Comparison of ENCODE assay signal across 10 cellular contexts in genomic region chr14:76181546-76181945, GRCh38. TPM values are rescaled to one million over a fixed set of nuclear protein-coding genes. Genes with fewer than 3 reads are reported as not detected.
DNase-seq lines count a peak whose midpoint lies in the region; ATAC-seq, FAIRE-seq and TF ChIP-seq lines count a peak whose summit lies in the region.
"Had no signal": no experiment of that assay in that cellular context is flagged by ENCODE, and none has a peak within 500 bp of the region (broad histone marks: within the 10 kb centered on the region; RNA-seq: fewer than 3 reads in every experiment).

No MANE protein-coding gene starts in this region.

- no peak overlapping the region for H3K23ac ChIP-seq in H1 (ENCODE audit: insufficient read length)

- H3K27me3 ChIP-seq in heart right ventricle, result no peaks in the 10 kb centered on the region
- H3K27me3 ChIP-seq in H1 (replicated peaks in 1 of 4; ENCODE audit: control insufficient read depth in 3 of 4, extremely low read depth in 1 of 4, insufficient read depth in 3 of 4, low read length in 3 of 4), result no peaks in the 10 kb centered on the region
- H3K27me3 ChIP-seq: thyroid gland had no signal

- no peak overlapping the region for H2BK20ac ChIP-seq in H1 (ENCODE audit: low read length)

- no peak overlapping the region for H4K5ac ChIP-seq in H1 (ENCODE audit: insufficient read length, low read depth, low read length)

- WGBS in heart right ventricle, 2 donors, result 62 to 63% methylated on average over 1 of the region's 1 CpG
- 100% methylated on average over 1 of the region's 1 CpG; no CpG with 5 or more reads in 1 of the 2 experiments for WGBS in H1 (ENCODE audit: extremely low coverage in 1 of 2, insufficient coverage in 1 of 2, insufficient read length in 1 of 2, insufficient replicate concordance in 2 of 2, low coverage in 1 of 2, low lambda C conversion rate in 2 of 2, missing lambda C conversion rate in 1 of 2), 2 experiments

- H3K4me2 ChIP-seq in H1 (ENCODE audit: insufficient read depth in 1 of 2, low read depth in 2 of 2, low read length in 2 of 2), result no peak overlapping the region

- H2BK15ac ChIP-seq in H1 (ENCODE audit: low read length), result no peak overlapping the region

- no peak overlapping the region for H3K4me3 Mint-ChIP-seq in type B pancreatic cell
- H3K4me3 Mint-ChIP-seq in activated CD4-positive, alpha-beta T cell treated with anti-CD3 and anti-CD28 coated beads, Interleukin-2, amount 10 ng/mL, durations not matched to agents 24 days and 14 days, result no peak overlapping the region

- intact Hi-C loops in heart right ventricle (cut with DNase I) (loop anchor here in 1 of 10 donors (5.0 kb wide), 1 partner anchor 129 kb away; no protein-coding TSS in a partner anchor), left ventricle myocardium superior (cut with micrococcal nuclease) (no loop called here)
- intact Hi-C loops in activated CD4-positive, alpha-beta T cell treated with anti-CD3 and anti-CD28 coated beads, Interleukin-2, amount 10 ng/mL, durations not matched to agents 24 days and 14 days (cut with micrococcal nuclease), result no loop called here

- H3K9me3 ChIP-seq in heart right ventricle (no peaks in the 10 kb centered on the region), H1 (ENCODE audit: insufficient read depth in 2 of 2, low read depth in 1 of 2, low read length in 1 of 2) (no peaks in the 10 kb centered on the region)
- H3K9me3 ChIP-seq: thyroid gland had no signal

- H3K9me3 Mint-ChIP-seq in type B pancreatic cell, result no peaks in the 10 kb centered on the region
- H3K9me3 Mint-ChIP-seq in activated CD4-positive, alpha-beta T cell treated with anti-CD3 and anti-CD28 coated beads, Interleukin-2, amount 10 ng/mL, durations not matched to agents 24 days and 14 days, result no peaks in the 10 kb centered on the region

- TF ChIP-seq CTCF in heart right ventricle (IDR thresholded peaks at IDR 0.05) (peak in 7 of 9 donors; percentile 11 to 46 (median 27)), H1 (IDR thresholded peaks at IDR 0.05; ENCODE audit: control extremely low read depth in 1 of 3, insufficient read depth in 1 of 3, low read depth in 1 of 3, low read length in 3 of 3) (peak in 2 of 3 experiments; percentile 4 to 11; a peak in 2 of 4 replicates), type B pancreatic cell (conservative IDR thresholded peaks at IDR 0.05) (peak; percentile 36)

- H3K4me1 Mint-ChIP-seq in type B pancreatic cell (ENCODE audit: unreplicated experiment), result no peaks in the 10 kb centered on the region
- H3K4me1 Mint-ChIP-seq in activated CD4-positive, alpha-beta T cell treated with anti-CD3 and anti-CD28 coated beads, Interleukin-2, amount 10 ng/mL, durations not matched to agents 24 days and 14 days, result peaks cover 3% of the 10 kb centered on the region

- no peak overlapping the region for H2AK5ac ChIP-seq in H1 (ENCODE audit: low read depth, low read length)

- H3K9ac ChIP-seq in H1 (replicated peaks in 1 of 4; ENCODE audit: extremely low read depth in 1 of 4, low read depth in 3 of 4, low read length in 3 of 4), result no peak overlapping the region

- no peak; a peak in 2 of 4 replicates for TF ChIP-seq RAD21 in H1 (IDR thresholded peaks at IDR 0.05 in 1 of 2, conservative IDR thresholded peaks at IDR 0.05 in 1 of 2; ENCODE audit: low read depth in 2 of 2, low read length in 2 of 2)

- no peak overlapping the region for H3K18ac ChIP-seq in H1 (ENCODE audit: extremely low read depth, low read length)

- no peaks in the 10 kb centered on the region for H3K27me3 Mint-ChIP-seq in type B pancreatic cell
- H3K27me3 Mint-ChIP-seq in activated CD4-positive, alpha-beta T cell treated with anti-CD3 and anti-CD28 coated beads, Interleukin-2, amount 10 ng/mL, durations not matched to agents 24 days and 14 days, result no peaks in the 10 kb centered on the region

- no peak overlapping the region for H4K8ac ChIP-seq in H1 (ENCODE audit: extremely low read depth, insufficient read depth, low read length)

- no peak for TF ChIP-seq POLR2A in H1 (IDR thresholded peaks at IDR 0.05; ENCODE audit: control extremely low read depth in 1 of 2, low read depth in 2 of 2, low read length in 2 of 2)

- H3K36me3 ChIP-seq in heart right ventricle (peaks cover 0 to 98% (median 28%) of the 10 kb centered on the region in 9 donors), H1 (ENCODE audit: control insufficient read depth in 2 of 4, insufficient read depth in 4 of 4, low read length in 3 of 4) (peaks cover 2 to 50% (median 30%) of the 10 kb centered on the region in 4 experiments; a peak in 7 of 8 replicates)

- H3K79me1 ChIP-seq in H1 (ENCODE audit: low read depth, low read length), result no peaks in the 10 kb centered on the region; the same call in 1 of the 2 replicates

- H4K20me1 ChIP-seq in H1 (replicated peaks in 1 of 2; ENCODE audit: control insufficient read depth in 1 of 2, insufficient read depth in 2 of 2, low read length in 2 of 2), result peaks cover 1 to 6% of the 10 kb centered on the region in 2 experiments

- H3K14ac ChIP-seq in H1 (ENCODE audit: insufficient read length), result no peak overlapping the region

- no peak overlapping the region for H3K56ac ChIP-seq in H1 (replicated peaks; ENCODE audit: insufficient read length, low read depth, low read length)

- no peaks in the 10 kb centered on the region for H3K23me2 ChIP-seq in H1 (ENCODE audit: low read depth, low read length)

- peaks cover 0 to 5% (median 0%) of the 10 kb centered on the region in 9 donors for H3K4me1 ChIP-seq in heart right ventricle
- no peaks in the 10 kb centered on the region for H3K4me1 ChIP-seq in H1 (replicated peaks in 1 of 4; ENCODE audit: control insufficient read depth in 3 of 4, insufficient read depth in 4 of 4, low read length in 3 of 4)
- H3K4me1 ChIP-seq: thyroid gland had no signal

- no peak overlapping the region for H2BK5ac ChIP-seq in H1 (ENCODE audit: low read depth, low read length)

- no peak overlapping the region for H2BK12ac ChIP-seq in H1 (ENCODE audit: low read depth, low read length)

- DNase-seq in heart right ventricle (no peak), left ventricle myocardium superior (no peak), NCI-H1694 (lab: John Stamatoyannopoulos, UW) (peak; percentile 59), H1 (ENCODE audit: low read depth in 1 of 2, low spot score in 2 of 2) (no peak), type B pancreatic cell (ENCODE audit: extremely low spot score, unreplicated experiment) (no peak)
- no peak for DNase-seq in activated CD4-positive, alpha-beta T cell treated with anti-CD3 and anti-CD28 coated beads, Interleukin-2, amount 10 ng/mL, durations not matched to agents 24 days and 14 days
- DNase-seq: C1 segment of cervical spinal cord, thyroid gland had no signal

- ATAC-seq in heart right ventricle (no peak), left ventricle myocardium superior (no peak), GM21390 (IDR thresholded peaks at IDR 0.05; ENCODE audit: unreplicated experiment) (no peak), HG02884 (IDR thresholded peaks at IDR 0.05; ENCODE audit: unreplicated experiment) (no peak)

- no peak overlapping the region for H2AFZ ChIP-seq in H1 (ENCODE audit: low read length)

- peaks cover 51% of the 10 kb centered on the region for H3K36me3 Mint-ChIP-seq in type B pancreatic cell
- H3K36me3 Mint-ChIP-seq in activated CD4-positive, alpha-beta T cell treated with anti-CD3 and anti-CD28 coated beads, Interleukin-2, amount 10 ng/mL, durations not matched to agents 24 days and 14 days (ENCODE audit: low read depth), result peaks cover 60% of the 10 kb centered on the region

- POLR2A ChIA-PET in H1 (lab: Charles Lee; ENCODE audit: partially characterized antibody), result no interaction called here

- H2BK120ac ChIP-seq in H1 (replicated peaks; ENCODE audit: low read depth, low read length), result no peak overlapping the region

- TF ChIP-seq EP300 in H1 (IDR thresholded peaks at IDR 0.05; ENCODE audit: borderline replicate concordance in 1 of 2, low read depth in 2 of 2, low read length in 2 of 2), result no peak

- H3K4me3 ChIP-seq in heart right ventricle (no peak overlapping the region), H1 (ENCODE audit: extremely low read depth in 1 of 4, insufficient read depth in 2 of 4, low read depth in 3 of 4, low read length in 4 of 4) (no peak overlapping the region)
- H3K4me3 ChIP-seq: thyroid gland had no signal

- no peak overlapping the region for H3K27ac ChIP-seq in heart right ventricle
- H3K27ac ChIP-seq in H1 (ENCODE audit: low read depth, low read length), result no peak overlapping the region
- H3K27ac ChIP-seq: thyroid gland had no signal

- H3K4ac ChIP-seq in H1 (replicated peaks; ENCODE audit: insufficient read length, low read depth, low read length), result no peak overlapping the region

- H3K27ac Mint-ChIP-seq in type B pancreatic cell, result no peak overlapping the region
- no peak overlapping the region for H3K27ac Mint-ChIP-seq in activated CD4-positive, alpha-beta T cell treated with anti-CD3 and anti-CD28 coated beads, Interleukin-2, amount 10 ng/mL, durations not matched to agents 24 days and 14 days

- FAIRE-seq in H1 (lab: Jason Lieb, UNC), result no peak

- peaks cover 0 to 2% of the 10 kb centered on the region in 2 experiments; a peak in 1 of 4 replicates for H3K79me2 ChIP-seq in H1 (ENCODE audit: control insufficient read depth in 1 of 2, insufficient read depth in 2 of 2, low read length in 2 of 2)

- CTCF ChIA-PET in H1 (lab: Charles Lee; ENCODE audit: partially characterized antibody), result interaction anchor here (0.6 to 2.9 kb wide), 27 partner anchors 10 to 206 kb away, joined by 3 to 14 read pairs (median 3); no protein-coding TSS in a partner anchor

- H4K91ac ChIP-seq in H1 (replicated peaks; ENCODE audit: insufficient read length, low read length), result no peak overlapping the region

TF ChIP-seq in H1, 55 proteins besides CTCF, POLR2A, EP300 and RAD21 (continues in another document):
- no peak for TF ChIP-seq CHD1 (IDR thresholded peaks at IDR 0.05; ENCODE audit: low read depth, low read length)
- no peak for TF ChIP-seq SUZ12 (IDR thresholded peaks at IDR 0.05; ENCODE audit: low read length)

RNA-seq across cellular contexts. Expression of gene GPATCH2L, which starts 29.8 kb away (rescaled TPM):
- total RNA-seq in heart right ventricle (10 to 100 TPM; 20.1 to 27.9 (median 25.1) TPM), left ventricle myocardium superior (22.8 TPM), type B pancreatic cell (ENCODE audit: low replicate concordance) (46.8 and 57.0 TPM in 2 replicates)
- polyA plus RNA-seq in heart right ventricle (1 to 10 TPM; 4.6 to 5.3 TPM), H1 (2011; rRNA removed) (26.0 and 36.9 TPM in 2 replicates)
- total RNA-seq in H1 (2021; fragmentation: NEBNext Ultra II Directional; extraction: Animal tissue kit (Norgen Biotek cat#: 25700)), result 54.9 and 56.1 TPM in 2 replicates
- polyA plus RNA-seq in H1 (2011; cell fraction: cytosol; rRNA removed), result 42.9 TPM
- 58.6 TPM for polyA plus RNA-seq in H1 (2011; cell fraction: nucleus; rRNA removed)
- 25.5 to 35.7 TPM (median 30.8 TPM) in 4 replicates for polyA plus RNA-seq in H1 (2012, experiment 1 of 2)
- 2.3 TPM for polyA plus RNA-seq in H1 (2012, experiment 2 of 2)
- 19.0 TPM for polyA plus RNA-seq in H1 (2013, experiment 1 of 2)
- polyA plus RNA-seq in H1 (2013, experiment 2 of 2), result 18.2 TPM
- 96.6 and 98.9 TPM in 2 replicates for polyA minus RNA-seq in H1 (2011; rRNA and poly(A)+ RNA removed)
- 32.0 TPM for polyA minus RNA-seq in H1 (2011; cell fraction: cytosol; rRNA and poly(A)+ RNA removed)
- polyA minus RNA-seq in H1 (2011; cell fraction: nucleus; rRNA and poly(A)+ RNA removed), result 106 TPM
- total RNA-seq in activated CD4-positive, alpha-beta T cell treated with anti-CD3 and anti-CD28 coated beads, Interleukin-2, amount 10 ng/mL, durations not matched to agents 24 days and 14 days, result 60.6 and 61.6 TPM in 2 replicates
